Comparison of ENCODE assay signal across 13 cellular contexts in the genomic region with DNA sequence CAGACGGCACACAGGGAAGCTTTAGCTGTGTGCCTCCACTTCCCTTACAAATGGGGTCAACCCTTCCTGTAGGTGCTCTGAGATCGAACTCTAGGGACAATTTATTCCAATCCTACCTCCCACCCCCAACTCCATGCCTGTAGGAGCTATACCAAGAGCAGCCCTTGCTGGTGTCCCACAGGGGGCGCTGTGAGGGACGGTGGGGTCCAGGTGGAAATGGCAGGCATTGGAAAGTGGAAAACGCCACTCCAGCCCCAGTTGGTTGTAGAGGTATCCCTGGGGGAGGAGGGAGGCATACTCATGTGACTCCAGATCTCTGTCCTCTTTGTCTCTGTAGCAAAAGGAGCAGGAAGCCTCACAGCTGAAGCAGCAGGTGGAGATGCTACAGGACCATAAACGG.
DNase-seq lines count a peak whose midpoint lies in the region; ATAC-seq and TF ChIP-seq lines count a peak whose summit lies in the region.
"Had no signal": no experiment of that assay in that cellular context is flagged by ENCODE, and none has a peak within 500 bp of the region (broad histone marks: within the 10 kb centered on the region; RNA-seq: fewer than 3 reads in every experiment).

No MANE protein-coding gene starts in this region.

- no peak for TF ChIP-seq EP300 in stomach (IDR thresholded peaks at IDR 0.05)

- no peaks in the 10 kb centered on the region for H3K9me3 Mint-ChIP-seq in immature natural killer cell
- H3K9me3 Mint-ChIP-seq in activated T-helper 17 cell treated with anti-CD3 and anti-CD28 coated beads, Interleukin-2, amount 50 U/mL, for 72 hours, result no peaks in the 10 kb centered on the region

- H3K27me3 ChIP-seq in BE2C (no peaks in the 10 kb centered on the region), hepatocyte (peaks cover 9% of the 10 kb centered on the region), stomach (peaks cover 0 to 41% (median 10%) of the 10 kb centered on the region in 3 donors)

- TF ChIP-seq POLR2A in stomach (IDR thresholded peaks at IDR 0.05), result no peak

- no peaks in the 10 kb centered on the region for H3K79me2 ChIP-seq in hepatocyte

- H3K4me1 ChIP-seq in BE2C (no peaks in the 10 kb centered on the region), hepatocyte (ENCODE audit: insufficient read depth) (no peaks in the 10 kb centered on the region), stomach (no peaks in the 10 kb centered on the region)

- TF ChIP-seq CTCF in BE2C (IDR thresholded peaks at IDR 0.05; ENCODE audit: low read depth, low read length) (peak; percentile 70), GM12864 (IDR thresholded peaks at IDR 0.05; ENCODE audit: low read depth, low read length, missing control alignments) (peak; percentile 60), hepatocyte (IDR thresholded peaks at IDR 0.05; ENCODE audit: poor library complexity) (peak; percentile 6), stomach (IDR thresholded peaks at IDR 0.05) (no peak)

- no peaks in the 10 kb centered on the region for H4K20me1 ChIP-seq in hepatocyte (ENCODE audit: insufficient read depth, poor library complexity, severe bottlenecking)

- H3K4me3 ChIP-seq in BE2C (ENCODE audit: low read depth, low read length), result no peak overlapping the region
- no peak overlapping the region for H3K4me3 ChIP-seq in GM12864 (ENCODE audit: low read depth, low read length)
- H3K4me3 ChIP-seq in hepatocyte, result no peak overlapping the region
- no peak overlapping the region for H3K4me3 ChIP-seq in stomach
- H3K4me3 ChIP-seq: lung had no signal

- H3K27ac ChIP-seq in hepatocyte (no peak overlapping the region), stomach (no peak overlapping the region)

- ATAC-seq in activated T-helper 17 cell treated with anti-CD3 and anti-CD28 coated beads, Interleukin-2, amount 50 U/mL, for 72 hours (replicated peaks), result no peak

- H3K4me3 Mint-ChIP-seq in immature natural killer cell, result no peak overlapping the region
- H3K4me3 Mint-ChIP-seq in activated T-helper 17 cell treated with anti-CD3 and anti-CD28 coated beads, Interleukin-2, amount 50 U/mL, for 72 hours, result no peak overlapping the region

- no peaks in the 10 kb centered on the region for H3K9me2 ChIP-seq in hepatocyte (replicated peaks; ENCODE audit: insufficient read depth)

- H3K36me3 ChIP-seq in BE2C (no peaks in the 10 kb centered on the region), hepatocyte (replicated peaks; ENCODE audit: insufficient read depth, low read depth) (no peaks in the 10 kb centered on the region), stomach (no peaks in the 10 kb centered on the region)

- H3K4me1 Mint-ChIP-seq in immature natural killer cell, result no peaks in the 10 kb centered on the region
- no peaks in the 10 kb centered on the region for H3K4me1 Mint-ChIP-seq in activated T-helper 17 cell treated with anti-CD3 and anti-CD28 coated beads, Interleukin-2, amount 50 U/mL, for 72 hours

- intact Hi-C loops in stomach (cut with DNase I; ENCODE audit: low total_unique reads), result no loop called here

- no peak overlapping the region for H3K4me2 ChIP-seq in hepatocyte

- no peaks in the 10 kb centered on the region for H3K36me3 Mint-ChIP-seq in immature natural killer cell
- H3K36me3 Mint-ChIP-seq in activated T-helper 17 cell treated with anti-CD3 and anti-CD28 coated beads, Interleukin-2, amount 50 U/mL, for 72 hours (ENCODE audit: low read depth), result no peaks in the 10 kb centered on the region

- no peak overlapping the region for H3K27ac Mint-ChIP-seq in immature natural killer cell
- no peak overlapping the region for H3K27ac Mint-ChIP-seq in activated T-helper 17 cell treated with anti-CD3 and anti-CD28 coated beads, Interleukin-2, amount 50 U/mL, for 72 hours

- WGBS in hepatocyte (ENCODE audit: low lambda C conversion rate, missing lambda C conversion rate), result 51% methylated on average over 6 of the region's 6 CpGs
- WGBS in stomach, 5 donors, result 37 to 49% (median 48%) methylated on average over 4 to 6 of the region's 6 CpGs

- peak; percentile 46 for DNase-seq in BE2C
- DNase-seq in GM12864 (ENCODE audit: low read depth), result no peak
- DNase-seq in NCI-H69 (lab: John Stamatoyannopoulos, UW), result peak; percentile 63
- DNase-seq in hepatocyte (ENCODE audit: low spot score), result no peak
- DNase-seq in stomach, result no peak
- no peak for DNase-seq in immature natural killer cell
- no peak for DNase-seq in DMS153 (lab: John Stamatoyannopoulos, UW)
- DNase-seq: effector CD8-positive, alpha-beta T cell; NCI-H1092 treated with DMSO at 0.1 percent for 48 hours; stimulated activated naive CD4-positive, alpha-beta T cell; T-helper 9 cell had no signal

- H3K27me3 Mint-ChIP-seq in immature natural killer cell (ENCODE audit: low read depth in 3 of 3), result peaks cover 3 to 8% (median 7%) of the 10 kb centered on the region in 3 donors
- H3K27me3 Mint-ChIP-seq in activated T-helper 17 cell treated with anti-CD3 and anti-CD28 coated beads, Interleukin-2, amount 50 U/mL, for 72 hours, result peaks cover 12% of the 10 kb centered on the region

- H2AFZ ChIP-seq in hepatocyte, result no peak overlapping the region

- H3K9me3 ChIP-seq in BE2C (no peaks in the 10 kb centered on the region), hepatocyte (ENCODE audit: low read depth) (no peaks in the 10 kb centered on the region), stomach (no peaks in the 10 kb centered on the region)

Comparison
In these comparisons a context has a peak if more than half of its experiments do, and no peak if none do; other contexts are left out.
1. DNase-seq: peak in BE2C (single experiment) and NCI-H69 (single experiment); none in GM12864 (single experiment), hepatocyte (single experiment), stomach (single experiment), immature natural killer cell (0 of 3) and DMS153 (single experiment).
2. CTCF ChIP-seq: peak in BE2C (single experiment), GM12864 (single experiment) and hepatocyte (single experiment); none in stomach (0 of 7).